Comparison of ENCODE assay signal across 9 cellular contexts in the genomic region with DNA sequence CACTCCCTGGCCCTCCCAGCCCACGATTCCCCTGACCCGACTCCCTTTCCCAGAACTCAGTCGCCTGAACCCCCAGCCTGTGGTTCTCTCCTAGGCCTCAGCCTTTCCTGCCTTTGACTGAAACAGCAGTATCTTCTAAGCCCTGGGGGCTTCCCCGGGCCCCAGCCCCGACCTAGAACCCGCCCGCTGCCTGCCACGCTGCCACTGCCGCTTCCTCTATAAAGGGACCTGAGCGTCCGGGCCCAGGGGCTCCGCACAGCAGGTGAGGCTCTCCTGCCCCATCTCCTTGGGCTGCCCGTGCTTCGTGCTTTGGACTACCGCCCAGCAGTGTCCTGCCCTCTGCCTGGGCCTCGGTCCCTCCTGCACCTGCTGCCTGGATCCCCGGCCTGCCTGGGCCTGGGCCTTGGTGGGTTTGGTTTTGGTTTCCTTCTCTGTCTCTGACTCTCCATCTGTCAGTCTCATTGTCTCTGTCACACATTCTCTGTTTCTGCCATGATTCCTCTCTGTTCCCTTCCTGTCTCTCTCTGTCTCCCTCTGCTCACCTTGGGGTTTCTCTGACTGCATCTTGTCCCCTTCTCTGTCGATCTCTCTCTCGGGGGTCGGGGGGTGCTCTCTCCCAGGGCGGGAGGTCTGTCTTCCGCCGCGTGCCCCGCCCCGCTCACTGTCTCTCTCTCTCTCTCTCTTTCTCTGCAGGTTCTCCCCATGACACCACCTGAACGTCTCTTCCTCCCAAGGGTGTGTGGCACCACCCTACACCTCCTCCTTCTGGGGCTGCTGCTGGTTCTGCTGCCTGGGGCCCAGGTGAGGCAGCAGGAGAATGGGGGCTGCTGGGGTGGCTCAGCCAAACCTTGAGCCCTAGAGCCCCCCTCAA. TPM values are rescaled to one million over a fixed set of nuclear protein-coding genes. Genes with fewer than 3 reads are reported as not detected.
DNase-seq lines count a peak whose midpoint lies in the region; ATAC-seq and TF ChIP-seq lines count a peak whose summit lies in the region.
"Had no signal": no experiment of that assay in that cellular context is flagged by ENCODE, and none has a peak within 500 bp of the region (broad histone marks: within the 10 kb centered on the region; RNA-seq: fewer than 3 reads in every experiment).

A gene with protein sequence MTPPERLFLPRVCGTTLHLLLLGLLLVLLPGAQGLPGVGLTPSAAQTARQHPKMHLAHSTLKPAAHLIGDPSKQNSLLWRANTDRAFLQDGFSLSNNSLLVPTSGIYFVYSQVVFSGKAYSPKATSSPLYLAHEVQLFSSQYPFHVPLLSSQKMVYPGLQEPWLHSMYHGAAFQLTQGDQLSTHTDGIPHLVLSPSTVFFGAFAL (plus strand): TSS at position 249 of the 871 bp plus-strand sequence. CDS start 454 bp downstream, at position 703.

- DNase-seq in NAMALWA (ENCODE audit: low spot score) = peak; percentile 66
- peak; percentile 88 for DNase-seq in activated naive CD4-positive, alpha-beta T cell treated with anti-CD3 and anti-CD28 coated beads for 36 hours
- peak; percentile 76 to 82 for DNase-seq in stimulated activated CD4-positive, alpha-beta T cell treated with anti-CD3 and anti-CD28 coated beads, Interleukin-4, amount 100 ng/mL, for 4 hours
- no peak for DNase-seq in right cardiac atrium
- DNase-seq in hepatocyte (ENCODE audit: low spot score) = no peak
- no peak for DNase-seq in H9
- no peak for DNase-seq in NCI-H1417 (lab: John Stamatoyannopoulos, UW)

- no peak within 1 kb of the TSS for H3K18ac ChIP-seq in H9 (ENCODE audit: insufficient read length, low read depth, low read length)

- H3K14ac ChIP-seq in H9 (ENCODE audit: insufficient read depth, low read length) = no peak within 1 kb of the TSS

- H2BK5ac ChIP-seq in H9 (ENCODE audit: insufficient read length, low read length) = no peak within 1 kb of the TSS

- H3K27me3 ChIP-seq in right cardiac atrium (ENCODE audit: control insufficient read depth, insufficient read depth) = no peaks in the 10 kb centered on the region
- peaks cover 6% of the 10 kb centered on the region for H3K27me3 ChIP-seq in hepatocyte
- no peaks in the 10 kb centered on the region for H3K27me3 ChIP-seq in H9 (ENCODE audit: insufficient read depth, low read length)

- no peak within 1 kb of the TSS for H2BK120ac ChIP-seq in H9 (ENCODE audit: low read depth, low read length, poor library complexity, severe bottlenecking)

- no peak within 1 kb of the TSS for H2AK5ac ChIP-seq in H9 (ENCODE audit: insufficient read length, low read length)

- H2AFZ ChIP-seq in hepatocyte (no peak within 1 kb of the TSS), H9 (ENCODE audit: low read length) (no peak within 1 kb of the TSS)

- H3K9me3 Mint-ChIP-seq in activated naive CD4-positive, alpha-beta T cell treated with anti-CD3 and anti-CD28 coated beads for 36 hours = no peaks in the 10 kb centered on the region
- no peaks in the 10 kb centered on the region; a peak in 1 of 5 replicates for H3K9me3 Mint-ChIP-seq in H9

- no peaks in the 10 kb centered on the region for H3K27me3 Mint-ChIP-seq in activated naive CD4-positive, alpha-beta T cell treated with anti-CD3 and anti-CD28 coated beads for 36 hours (ENCODE audit: low read depth)
- H3K27me3 Mint-ChIP-seq in H9 (ENCODE audit: low read depth) = peaks cover 20% of the 10 kb centered on the region

- H4K20me1 ChIP-seq in hepatocyte (ENCODE audit: insufficient read depth, poor library complexity, severe bottlenecking) (no peaks in the 10 kb centered on the region), H9 (ENCODE audit: control insufficient read depth, insufficient read depth, insufficient read length) (no peaks in the 10 kb centered on the region)

- no peak for TF ChIP-seq CTCF in hepatocyte (IDR thresholded peaks at IDR 0.05; ENCODE audit: poor library complexity)
- no peak for TF ChIP-seq CTCF in H9 (conservative IDR thresholded peaks at IDR 0.05)

- peaks cover 3% of the 10 kb centered on the region for H3K23me2 ChIP-seq in H9 (ENCODE audit: insufficient read length, low read depth, low read length, poor library complexity, severe bottlenecking)

- intact Hi-C loops in activated naive CD4-positive, alpha-beta T cell treated with anti-CD3 and anti-CD28 coated beads for 36 hours (cut with micrococcal nuclease) = loop anchor here (1.0 to 10.0 kb wide), 4 partner anchors 8 to 1057 kb away; a partner anchor contains a TSS
- intact Hi-C loops in right cardiac atrium (cut with DNase I) = no loop called here

- ATAC-seq in right cardiac atrium = no peak

- no peak within 1 kb of the TSS for H4K91ac ChIP-seq in H9 (ENCODE audit: insufficient read length, low read depth, low read length)

- peaks cover 35% of the 10 kb centered on the region for H3K36me3 Mint-ChIP-seq in activated naive CD4-positive, alpha-beta T cell treated with anti-CD3 and anti-CD28 coated beads for 36 hours (ENCODE audit: low read depth)
- H3K36me3 Mint-ChIP-seq in H9 (ENCODE audit: insufficient read depth in 1 of 3, low read depth in 3 of 3) = no peaks in the 10 kb centered on the region

- H3K9ac ChIP-seq in H9 (ENCODE audit: extremely low read depth, insufficient read length, low read length) = no peak within 1 kb of the TSS

- H3K9me3 ChIP-seq in right cardiac atrium (ENCODE audit: control insufficient read depth, low read length) (no peaks in the 10 kb centered on the region), hepatocyte (ENCODE audit: low read depth) (no peaks in the 10 kb centered on the region), H9 (ENCODE audit: control insufficient read depth, low read depth, low read length) (no peaks in the 10 kb centered on the region)

- no peak within 1 kb of the TSS for H3K4ac ChIP-seq in H9 (ENCODE audit: low read depth, low read length)

- no peak within 1 kb of the TSS for H3K4me3 ChIP-seq in right cardiac atrium (ENCODE audit: low read length)
- H3K4me3 ChIP-seq in hepatocyte = no peak within 1 kb of the TSS

- H4K5ac ChIP-seq in H9 (ENCODE audit: insufficient read length, low read depth, low read length) = no peak within 1 kb of the TSS

- no peak within 1 kb of the TSS for H2BK15ac ChIP-seq in H9 (ENCODE audit: low read depth, low read length)

- H3K23ac ChIP-seq in H9 (ENCODE audit: insufficient read length, low read depth, low read length) = no peak within 1 kb of the TSS

- no peak within 1 kb of the TSS for H2BK20ac ChIP-seq in H9 (ENCODE audit: low read depth, low read length, poor library complexity, severe bottlenecking)

- H3K4me1 ChIP-seq in right cardiac atrium (ENCODE audit: control insufficient read depth, insufficient read depth, low read length) (no peaks in the 10 kb centered on the region), hepatocyte (ENCODE audit: insufficient read depth) (no peaks in the 10 kb centered on the region), H9 (ENCODE audit: insufficient read depth, low read length) (no peaks in the 10 kb centered on the region)

- peaks cover 74% of the 10 kb centered on the region for H3K4me1 Mint-ChIP-seq in activated naive CD4-positive, alpha-beta T cell treated with anti-CD3 and anti-CD28 coated beads for 36 hours (ENCODE audit: low read depth)
- H3K4me1 Mint-ChIP-seq in H9 = peaks cover 17 to 24% of the 10 kb centered on the region in 2 experiments

- H2BK12ac ChIP-seq in H9 (ENCODE audit: insufficient read length, low read depth, low read length) = no peak within 1 kb of the TSS

- H3K79me1 ChIP-seq in H9 (ENCODE audit: insufficient read depth, low read depth, low read length, poor library complexity, severe bottlenecking) = no peaks in the 10 kb centered on the region

- peak; percentile 92 for TF ChIP-seq POLR2A in GM19193 (IDR thresholded peaks at IDR 0.05; ENCODE audit: extremely low read depth, insufficient read depth, insufficient read length)

- WGBS in right cardiac atrium = 87% methylated on average over 27 of the region's 27 CpGs
- WGBS in hepatocyte (ENCODE audit: low lambda C conversion rate, missing lambda C conversion rate) = 84% methylated on average over 26 of the region's 27 CpGs
- no CpG with 5 or more reads among the region's 27 CpGs for WGBS in H9 (ENCODE audit: extremely low coverage, insufficient read length, low lambda C conversion rate)

- H3K9me2 ChIP-seq in hepatocyte (replicated peaks; ENCODE audit: insufficient read depth) = no peaks in the 10 kb centered on the region

- H3K27ac ChIP-seq in right cardiac atrium (ENCODE audit: low read length) (no peak within 1 kb of the TSS), hepatocyte (no peak within 1 kb of the TSS), H9 (ENCODE audit: insufficient read length, low read depth, low read length) (no peak within 1 kb of the TSS)

- H3K4me2 ChIP-seq in hepatocyte (no peak within 1 kb of the TSS), H9 (ENCODE audit: insufficient read depth, insufficient read length, low read length) (no peak within 1 kb of the TSS)

- no peak within 1 kb of the TSS for H4K8ac ChIP-seq in H9 (replicated peaks; ENCODE audit: insufficient read length, low read depth, low read length)

- CTCF ChIA-PET in activated naive CD4-positive, alpha-beta T cell treated with anti-CD3 and anti-CD28 coated beads for 36 hours (lab: Charles Lee) = interaction anchor here (1.9 to 19.5 kb wide), 5 partner anchors 13 to 23 kb away, joined by 11 to 618 read pairs (median 78); a partner anchor contains a TSS

- no peaks in the 10 kb centered on the region for H3K36me3 ChIP-seq in hepatocyte (replicated peaks; ENCODE audit: insufficient read depth, low read depth)

- H3K79me2 ChIP-seq in hepatocyte (no peaks in the 10 kb centered on the region), H9 (ENCODE audit: insufficient read depth, low read length) (no peaks in the 10 kb centered on the region)

- H3T11ph ChIP-seq in H9 (ENCODE audit: low read length) = no peak within 1 kb of the TSS

- H3K56ac ChIP-seq in H9 (ENCODE audit: insufficient read length, low read depth, low read length) = no peak within 1 kb of the TSS

- peak within 1 kb of the TSS; percentile 94 for H3K4me3 Mint-ChIP-seq in activated naive CD4-positive, alpha-beta T cell treated with anti-CD3 and anti-CD28 coated beads for 36 hours
- H3K4me3 Mint-ChIP-seq in H9 = no peak within 1 kb of the TSS

- peak within 1 kb of the TSS; percentile 97 for H3K27ac Mint-ChIP-seq in activated naive CD4-positive, alpha-beta T cell treated with anti-CD3 and anti-CD28 coated beads for 36 hours
- no peak within 1 kb of the TSS for H3K27ac Mint-ChIP-seq in H9

RNA-seq across cellular contexts. Expression of the gene that starts here (rescaled TPM):
- total RNA-seq in activated naive CD4-positive, alpha-beta T cell treated with anti-CD3 and anti-CD28 coated beads for 36 hours = 100 to 1,000 TPM; 165 to 173 TPM
- total RNA-seq in right cardiac atrium = not detected
- 0.07 TPM for polyA plus RNA-seq in right cardiac atrium
- total RNA-seq in hepatocyte = not detected in 2 replicates
- not detected in 2 replicates for polyA plus RNA-seq in hepatocyte
- not detected in 2 replicates for total RNA-seq in H9 (2021)
- total RNA-seq: temporal lobe had no signal

Comparison
In these comparisons a context has a peak if more than half of its experiments do, and no peak if none do; other contexts are left out.
1. RNA of the gene that starts here (total RNA-seq): 165 to 173 TPM in activated naive CD4-positive, alpha-beta T cell treated with anti-CD3 and anti-CD28 coated beads for 36 hours; not detected in right cardiac atrium, not detected in H9 and not detected in hepatocyte; every median in the first group is over 100 times any median in the second.
2. DNase-seq: peak in NAMALWA (single experiment), activated naive CD4-positive, alpha-beta T cell treated with anti-CD3 and anti-CD28 coated beads for 36 hours (single experiment) and stimulated activated CD4-positive, alpha-beta T cell treated with anti-CD3 and anti-CD28 coated beads, Interleukin-4, amount 100 ng/mL, for 4 hours (2 of 2); none in right cardiac atrium (0 of 3), hepatocyte (single experiment), H9 (single experiment) and NCI-H1417 (0 of 3).